17 cellular contexts compared by ENCODE assay signal in genomic region chr18:10588975-10589374, GRCh38.
DNase-seq lines count a peak whose midpoint lies in the region; TF ChIP-seq lines count a peak whose summit lies in the region.
"Had no signal": no experiment of that assay in that cellular context is flagged by ENCODE, and none has a peak within 500 bp of the region (broad histone marks: within the 10 kb centered on the region; RNA-seq: fewer than 3 reads in every experiment).

No MANE protein-coding gene starts in this region.

- H3K27ac ChIP-seq in right atrium auricular region (no peak overlapping the region), endodermal cell (ENCODE audit: low read depth, low read length) (no peak overlapping the region), coronary artery (no peak overlapping the region), neural progenitor cell (no peak overlapping the region)
- H3K27ac ChIP-seq: GM23248, lower lobe of right lung, testis had no signal

- no peaks in the 10 kb centered on the region for H3K79me2 ChIP-seq in neural progenitor cell (ENCODE audit: low read depth)

- H3K27me3 ChIP-seq in right atrium auricular region: no peaks in the 10 kb centered on the region
- H3K27me3 ChIP-seq in endodermal cell (ENCODE audit: control insufficient read depth, insufficient read depth, low read length, poor library complexity, severe bottlenecking): no peaks in the 10 kb centered on the region
- H3K27me3 ChIP-seq in neural progenitor cell: no peaks in the 10 kb centered on the region
- H3K27me3 ChIP-seq: testis had no signal

- WGBS in endodermal cell (ENCODE audit: insufficient coverage in 1 of 2, insufficient read length in 1 of 2), 2 experiments: 97% methylated on average over 15 to 28 of the region's 30 CpGs

- no peak overlapping the region for H3K9ac ChIP-seq in endodermal cell (ENCODE audit: extremely low read depth, low read length, poor library complexity, severe bottlenecking)
- no peak overlapping the region for H3K9ac ChIP-seq in neural progenitor cell
- H3K9ac ChIP-seq: GM23248 had no signal

- H3K4me2 ChIP-seq in neural progenitor cell: no peak overlapping the region
- H3K4me2 ChIP-seq: smooth muscle cell had no signal

- H2AFZ ChIP-seq in neural progenitor cell (replicated peaks): no peak overlapping the region
- H2AFZ ChIP-seq: GM23248 had no signal

- H3K4me3 ChIP-seq in right atrium auricular region (no peak overlapping the region), endodermal cell (ENCODE audit: low read length) (no peak overlapping the region), coronary artery (no peak overlapping the region), neural progenitor cell (no peak overlapping the region)
- H3K4me3 ChIP-seq: GM23248, lower lobe of right lung, smooth muscle cell, testis had no signal

- H3K4me1 Mint-ChIP-seq in endodermal cell (no peaks in the 10 kb centered on the region), neural progenitor cell (no peaks in the 10 kb centered on the region)
- H3K4me1 Mint-ChIP-seq: T-helper 17 cell, WTC11 had no signal

- no peaks in the 10 kb centered on the region for H3K36me3 Mint-ChIP-seq in endodermal cell (ENCODE audit: low read depth)
- H3K36me3 Mint-ChIP-seq in neural progenitor cell: no peaks in the 10 kb centered on the region
- H3K36me3 Mint-ChIP-seq: WTC11 had no signal

- H3K27ac Mint-ChIP-seq in endodermal cell: no peak overlapping the region
- no peak overlapping the region for H3K27ac Mint-ChIP-seq in neural progenitor cell
- H3K27ac Mint-ChIP-seq: activated T-helper 1 cell treated with anti-CD3 and anti-CD28 coated beads, Interleukin-12 subunit alpha, Interleukin-12 subunit beta, Interleukin-2, Interleukin-4 antibody, amounts not matched to agents 30 ng/mL and 10 ng/mL and 1 ng/mL, durations not matched to agents 14 hours and 24 hours and 36 hours; T-helper 17 cell; WTC11 had no signal

- H4K20me1 ChIP-seq in neural progenitor cell (ENCODE audit: low read depth): no peaks in the 10 kb centered on the region

- H3K4me1 ChIP-seq in right atrium auricular region (no peaks in the 10 kb centered on the region), endodermal cell (ENCODE audit: control insufficient read depth, insufficient read depth, low read length) (no peaks in the 10 kb centered on the region), neural progenitor cell (no peaks in the 10 kb centered on the region)
- H3K4me1 ChIP-seq: lower lobe of right lung, testis had no signal

- H3K27me3 Mint-ChIP-seq in endodermal cell (ENCODE audit: insufficient read depth) (no peaks in the 10 kb centered on the region), neural progenitor cell (ENCODE audit: insufficient read depth, low read depth) (no peaks in the 10 kb centered on the region)
- H3K27me3 Mint-ChIP-seq: T-helper 17 cell had no signal

- peaks cover 6% of the 10 kb centered on the region for H3K9me3 Mint-ChIP-seq in endodermal cell
- peaks cover 3% of the 10 kb centered on the region for H3K9me3 Mint-ChIP-seq in neural progenitor cell
- H3K9me3 Mint-ChIP-seq: activated T-helper 1 cell treated with anti-CD3 and anti-CD28 coated beads, Interleukin-12 subunit alpha, Interleukin-12 subunit beta, Interleukin-2, Interleukin-4 antibody, amounts not matched to agents 30 ng/mL and 10 ng/mL and 1 ng/mL, durations not matched to agents 14 hours and 24 hours and 36 hours had no signal

- peak; percentile 40 for DNase-seq in G401 (ENCODE audit: low spot score)
- peak; percentile 24 for DNase-seq in NCI-H1092 (lab: John Stamatoyannopoulos, UW)
- peak; percentile 51 for DNase-seq in NCI-H774 (lab: John Stamatoyannopoulos, UW)
- DNase-seq in cerebellar cortex (ENCODE audit: low spot score): peak; percentile 40
- DNase-seq in right atrium auricular region (ENCODE audit: low spot score): no peak
- no peak for DNase-seq in endodermal cell
- no peak for DNase-seq in coronary artery (ENCODE audit: low spot score)
- no peak for DNase-seq in neural progenitor cell (ENCODE audit: low spot score)
- DNase-seq: activated CD8-positive, alpha-beta memory T cell treated with anti-CD3 and anti-CD28 coated beads for 24 hours; effector CD4-positive, alpha-beta T cell; GM23248; lower lobe of right lung; T-helper 17 cell; testis had no signal

- H3K4me3 Mint-ChIP-seq in endodermal cell (no peak overlapping the region), neural progenitor cell (no peak overlapping the region)
- H3K4me3 Mint-ChIP-seq: activated T-helper 1 cell treated with anti-CD3 and anti-CD28 coated beads, Interleukin-12 subunit alpha, Interleukin-12 subunit beta, Interleukin-2, Interleukin-4 antibody, amounts not matched to agents 30 ng/mL and 10 ng/mL and 1 ng/mL, durations not matched to agents 14 hours and 24 hours and 36 hours; T-helper 17 cell; WTC11 had no signal

- H3K36me3 ChIP-seq in right atrium auricular region: no peaks in the 10 kb centered on the region
- no peaks in the 10 kb centered on the region for H3K36me3 ChIP-seq in endodermal cell (ENCODE audit: control insufficient read depth, insufficient read depth, low read length)
- H3K36me3 ChIP-seq in neural progenitor cell: no peaks in the 10 kb centered on the region
- H3K36me3 ChIP-seq: lower lobe of right lung had no signal

- in situ Hi-C loops in G401 (cut with HindIII; ENCODE audit: low sequenced_read_pairs): no loop called here

- TF ChIP-seq CTCF in right atrium auricular region (IDR thresholded peaks at IDR 0.05) (no peak), endodermal cell (conservative IDR thresholded peaks at IDR 0.05) (no peak), coronary artery (IDR thresholded peaks at IDR 0.05) (no peak), neural progenitor cell (IDR thresholded peaks at IDR 0.05) (no peak)

- no peaks in the 10 kb centered on the region for H3F3A ChIP-seq in neural progenitor cell (ENCODE audit: low read depth)

- H3K9me3 ChIP-seq in right atrium auricular region (no peaks in the 10 kb centered on the region), endodermal cell (ENCODE audit: control insufficient read depth, low read length) (no peaks in the 10 kb centered on the region), neural progenitor cell (ENCODE audit: low read depth) (no peaks in the 10 kb centered on the region)
- H3K9me3 ChIP-seq: lower lobe of right lung, testis had no signal

Comparison
In these comparisons a context has a peak if more than half of its experiments do, and no peak if none do; other contexts are left out.
1. DNase-seq: peak in G401 (single experiment), NCI-H1092 (single experiment), NCI-H774 (single experiment) and cerebellar cortex (single experiment); none in right atrium auricular region (single experiment), endodermal cell (single experiment), coronary artery (single experiment) and neural progenitor cell (single experiment).